ENCODE assay signal across 23 cellular contexts in genomic region chr17:27821318-27821717, GRCh38. TPM values are rescaled to one million over a fixed set of nuclear protein-coding genes. Genes with fewer than 3 reads are reported as not detected.
"Had no signal": no experiment of that assay in that cellular context is flagged by ENCODE, and none has a peak within 500 bp of the region (broad histone marks: within the 10 kb centered on the region; RNA-seq: fewer than 3 reads in every experiment).

No MANE protein-coding gene starts in this region.

- H3K27ac ChIP-seq: SJSA1, SK-N-MC had no signal

- FAIRE-seq: RCC 7860 had no signal

- H3K9me3 ChIP-seq: MG63 had no signal

- H3K27me3 ChIP-seq: MG63, SJSA1 had no signal

- H3K36me3 ChIP-seq: MG63, SJSA1 had no signal

- H3K4me1 ChIP-seq: SJSA1 had no signal

- DNase-seq: Karpas-422, KG1, MG63, NCI-H1092, NCI-H1105 treated with DMSO at 0.1 percent for 48 hours, NCI-H1417 treated with DMSO at 0.1 percent for 48 hours, NCI-H146, NCI-H1694 treated with DMSO at 0.1 percent for 48 hours, NCI-H1930, NCI-H2081 treated with DMSO at 0.1 percent for 48 hours, NCI-H2171, NCI-H226, NCI-H446, NCI-H510A, NCI-H524 treated with DMSO at 0.1 percent for 48 hours, NCI-H69, NCI-H774, Right ventricle myocardium superior, RPMI8226, SIG-M5 had no signal

- H3K4me3 ChIP-seq: MG63, SJSA1, SK-N-MC had no signal

RNA-seq across cellular contexts. Expression of gene NOS2, which starts 21.0 kb away (rescaled TPM):
- total RNA-seq: SJSA1 had no signal
